Comparison of ENCODE assay signal across 2 cellular contexts in genomic region chr10:110504111-110504735, GRCh38.
TF ChIP-seq lines count a peak whose summit lies in the region.

No MANE protein-coding gene starts in this region.

TF ChIP-seq in SK-N-SH treated with all-trans-retinoic acid at 6 μM for 48 hours, 23 proteins besides CTCF, POLR2A, EP300 and RAD21 (continued from another document):
- no peak for TF ChIP-seq TSHZ2 (CRISPR knock-in tag; IDR thresholded peaks at IDR 0.05)
- no peak for TF ChIP-seq PATZ1 (CRISPR knock-in tag; IDR thresholded peaks at IDR 0.05; ENCODE audit: borderline replicate concordance)
- no peak for TF ChIP-seq POU6F1 (CRISPR knock-in tag; IDR thresholded peaks at IDR 0.05; ENCODE audit: borderline replicate concordance, low read depth)
- no peak for TF ChIP-seq TCF4 (CRISPR knock-in tag; IDR thresholded peaks at IDR 0.05; ENCODE audit: borderline replicate concordance)
- TF ChIP-seq ZFP3 (CRISPR knock-in tag; IDR thresholded peaks at IDR 0.05): no peak
- no peak for TF ChIP-seq RARB (CRISPR knock-in tag; IDR thresholded peaks at IDR 0.05)
- TF ChIP-seq PPARA (CRISPR knock-in tag; IDR thresholded peaks at IDR 0.05; ENCODE audit: borderline replicate concordance): no peak
- no peak for TF ChIP-seq OSR1 (CRISPR knock-in tag; IDR thresholded peaks at IDR 0.05)
- no peak for TF ChIP-seq ISL1 (CRISPR knock-in tag; IDR thresholded peaks at IDR 0.05)

TF ChIP-seq in K562, 482 proteins besides CTCF, POLR2A, EP300 and RAD21 (continued from another document):
- TF ChIP-seq CEBPZ (IDR thresholded peaks at IDR 0.05; ENCODE audit: borderline replicate concordance, low read depth, low read length) (no peak), TFAP4 (CRISPR knock-in tag; IDR thresholded peaks at IDR 0.05; ENCODE audit: borderline replicate concordance) (no peak), ZNF444 (CRISPR knock-in tag; IDR thresholded peaks at IDR 0.05) (no peak)
